1 cellular context compared by ENCODE assay signal in genomic region chr7:112134039-112134438, GRCh38.
TF ChIP-seq lines count a peak whose summit lies in the region.

No MANE protein-coding gene starts in this region.

TF ChIP-seq in HEK293, 187 proteins besides CTCF, POLR2A, EP300 and RAD21 (continued from another document):
- TF ChIP-seq PRDM10 (tag by site-specific recombination; IDR thresholded peaks at IDR 0.05), result peak; percentile 31; the same call in 1 of the 2 replicates
- TF ChIP-seq SP3 (tag by site-specific recombination; IDR thresholded peaks at IDR 0.05), result no peak
- no peak for TF ChIP-seq ZNF747 (tag by site-specific recombination; IDR thresholded peaks at IDR 0.05)
- no peak for TF ChIP-seq ZNF670 (tag by site-specific recombination; IDR thresholded peaks at IDR 0.05; ENCODE audit: low read depth)
